Comparison of ENCODE assay signal across 10 cellular contexts in the genomic region with DNA sequence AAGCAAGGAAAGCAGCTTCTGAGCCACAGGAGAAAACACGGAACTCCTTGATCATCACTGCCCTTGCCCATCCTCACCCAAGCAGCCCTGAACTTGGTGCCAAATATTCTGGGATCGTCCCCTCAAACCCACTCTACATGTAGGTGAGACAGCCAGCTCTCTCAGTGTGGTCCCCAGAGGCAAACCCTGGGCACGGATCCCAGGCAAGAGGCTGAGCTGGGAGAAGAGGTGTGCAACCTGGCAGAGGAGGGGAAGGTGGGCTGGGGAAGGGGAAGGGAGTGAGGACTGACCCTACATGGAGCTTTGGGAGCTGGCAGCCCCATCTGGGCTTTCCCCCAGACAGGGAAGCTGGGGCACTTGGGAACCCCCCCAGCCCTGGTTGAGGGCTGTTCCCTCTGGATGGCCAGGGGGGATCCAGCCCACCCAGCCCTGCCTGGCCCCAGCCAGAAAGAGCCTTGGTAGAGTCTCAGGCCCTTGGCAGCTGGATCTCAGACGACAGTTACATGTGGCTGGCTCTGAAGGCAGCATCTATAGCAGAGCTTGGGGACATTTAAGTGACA.
"Had no signal": no experiment of that assay in that cellular context is flagged by ENCODE, and none has a peak within 500 bp of the region (broad histone marks: within the 10 kb centered on the region; RNA-seq: fewer than 3 reads in every experiment).

No MANE protein-coding gene starts in this region.

- DNase-seq: activated CD4-positive, alpha-beta T cell treated with anti-CD3 and anti-CD28 coated beads for 36 hours; activated T-cell treated with anti-CD3 and anti-CD28 coated beads, Interleukin-2, amount 50 U/mL, for 48 hours; aorta; foreskin keratinocyte; T-helper 9 cell; transverse colon had no signal

- ATAC-seq: foreskin keratinocyte, left colon had no signal

- H3K9me3 ChIP-seq: ovary, transverse colon had no signal

- H3K27ac ChIP-seq: foreskin keratinocyte, ovary, skin epidermis, transverse colon had no signal

- H3K4me1 ChIP-seq: foreskin keratinocyte, transverse colon had no signal

- H3K36me3 ChIP-seq: ovary, transverse colon had no signal

- H3K4me1 Mint-ChIP-seq: activated CD4-positive, alpha-beta T cell treated with anti-CD3 and anti-CD28 coated beads for 36 hours had no signal

- H3K27ac Mint-ChIP-seq: activated CD4-positive, alpha-beta T cell treated with anti-CD3 and anti-CD28 coated beads for 36 hours; nephron had no signal

- H3K27me3 ChIP-seq: foreskin keratinocyte, ovary, transverse colon had no signal

- H3K4me3 Mint-ChIP-seq: activated CD4-positive, alpha-beta T cell treated with anti-CD3 and anti-CD28 coated beads for 36 hours; nephron had no signal

- H3K4me3 ChIP-seq: ovary, skin epidermis, transverse colon had no signal
